18 cellular contexts compared by ENCODE assay signal in the genomic region with DNA sequence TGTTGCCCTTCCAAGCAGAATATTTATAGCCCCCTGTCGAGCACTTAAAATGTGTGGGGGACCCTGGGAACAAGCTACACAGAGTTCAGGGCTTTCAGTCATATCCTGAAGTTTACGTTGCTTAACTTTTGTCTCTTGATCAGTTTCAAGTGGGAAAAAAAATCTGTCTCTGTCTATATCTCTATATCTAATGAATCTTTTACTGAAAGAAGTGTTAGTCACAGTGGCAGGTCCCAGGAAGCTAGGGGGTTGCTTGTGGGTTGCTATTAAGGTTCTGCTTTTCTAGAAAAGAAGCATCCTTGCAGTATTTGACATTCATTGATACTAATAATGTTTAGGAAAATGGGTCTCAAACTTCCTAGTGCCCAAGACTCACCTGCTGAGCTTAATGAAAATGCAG.
A peak's percentile ranks its signal among the peaks of the same experiment; 100 is the strongest.
DNase-seq lines count a peak whose midpoint lies in the region; ATAC-seq and TF ChIP-seq lines count a peak whose summit lies in the region.
"Had no signal": no experiment of that assay in that cellular context is flagged by ENCODE, and none has a peak within 500 bp of the region (broad histone marks: within the 10 kb centered on the region; RNA-seq: fewer than 3 reads in every experiment).

No MANE protein-coding gene starts in this region.

- H3K4me1 ChIP-seq in SK-N-SH (ENCODE audit: control insufficient read depth in 1 of 2, insufficient read depth in 2 of 2, low read depth in 1 of 2, low read length in 1 of 2) (peaks cover 31 to 46% of the 10 kb centered on the region in 2 experiments), Panc1 (ENCODE audit: control insufficient read depth, insufficient read depth, low read length) (peaks cover 59% of the 10 kb centered on the region), lower lobe of right lung (no peaks in the 10 kb centered on the region)

- 37% methylated on average over 2 of the region's 2 CpGs for WGBS in SK-N-SH (ENCODE audit: low lambda C conversion rate)

- CTCF ChIA-PET in SK-N-SH (lab: Yijun Ruan, JAX) (interaction anchor here (0.7 to 0.8 kb wide), 2 partner anchors 10 to 130 kb away, joined by 3 read pairs; no protein-coding TSS in a partner anchor), Panc1 (lab: Charles Lee) (interaction anchor here (0.7 kb wide), 1 partner anchor 259 kb away, joined by 6 read pairs; no protein-coding TSS in a partner anchor)

- peak overlapping the region; percentile 41; the same call in 1 of the 2 replicates for H3K4me2 ChIP-seq in SK-N-SH

- TF ChIP-seq EP300 in SK-N-SH (IDR thresholded peaks at IDR 0.05; ENCODE audit: borderline replicate concordance in 1 of 2, low read depth in 1 of 2, low read length in 1 of 2) = no peak

- H3K9ac ChIP-seq in SK-N-SH = peak overlapping the region; percentile 25; the same call in 1 of the 2 replicates

- POLR2A ChIA-PET in SK-N-SH (lab: Yijun Ruan, JAX) (no interaction called here), Panc1 (lab: Charles Lee) (no interaction called here)

- DNase-seq in SK-N-SH (no peak), Daoy (ENCODE audit: low read depth) (peak; percentile 30), Panc1 (ENCODE audit: low read depth, low spot score) (no peak), epithelial cell of prostate (ENCODE audit: low read depth, low spot score) (no peak), lower lobe of right lung (no peak)
- DNase-seq: 8988T; GDM1; HCEC 1CT; natural killer cell; NK-92 treated with Interleukin-12 subunit alpha and Interleukin-12 subunit beta, amount 100 ng/mL, for 24 hours; right cardiac atrium; stimulated activated CD4-positive, alpha-beta T cell treated with anti-CD3 and anti-CD28 coated beads, Interleukin-2, amount 100 ng/mL, for 48 hours; upper lobe of right lung; WERI-Rb-1 had no signal

- H2AFZ ChIP-seq in SK-N-SH (ENCODE audit: low read depth) = no peak overlapping the region

- in situ Hi-C loops in Panc1 (cut with HindIII; ENCODE audit: low pct_unique_long_range_greater_than_20kb, low sequenced_read_pairs) = no loop called here

- H3K36me3 ChIP-seq in SK-N-SH (replicated peaks in 1 of 2; ENCODE audit: control insufficient read depth in 1 of 2, insufficient read depth in 2 of 2, low read length in 1 of 2) = peaks cover 0 to 7% of the 10 kb centered on the region in 2 experiments
- no peaks in the 10 kb centered on the region for H3K36me3 ChIP-seq in Panc1 (ENCODE audit: control insufficient read depth, insufficient read depth, low read length)
- H3K36me3 ChIP-seq in lower lobe of right lung = no peaks in the 10 kb centered on the region
- H3K36me3 ChIP-seq: breast epithelium, upper lobe of right lung had no signal

- TF ChIP-seq CTCF in SK-N-SH (IDR thresholded peaks at IDR 0.05) (no peak), Panc1 (IDR thresholded peaks at IDR 0.05) (no peak), lower lobe of right lung (IDR thresholded peaks at IDR 0.05) (no peak)

- H4K20me1 ChIP-seq in SK-N-SH (ENCODE audit: insufficient read depth) = no peaks in the 10 kb centered on the region

- peaks cover 30% of the 10 kb centered on the region for H3F3A ChIP-seq in SK-N-SH (replicated peaks; ENCODE audit: insufficient read depth)

- no TSS peak for BruUV-seq in Panc1 (replicated peaks; lab: Mats Ljungman, UMichigan)

- H3K27me3 ChIP-seq in SK-N-SH (ENCODE audit: insufficient read depth) (no peaks in the 10 kb centered on the region), Panc1 (ENCODE audit: control insufficient read depth, insufficient read depth, low read length) (no peaks in the 10 kb centered on the region), lower lobe of right lung (ENCODE audit: low read depth) (no peaks in the 10 kb centered on the region)
- H3K27me3 ChIP-seq: breast epithelium, upper lobe of right lung had no signal

- intact Hi-C loops in Panc1 (cut with micrococcal nuclease; ENCODE audit: unreplicated experiment) = loop anchor here (10.0 kb wide), 1 partner anchor 128 kb away; a partner anchor contains a TSS
- intact Hi-C loops in lower lobe of right lung (cut with DNase I) = no loop called here

- ATAC-seq in SK-N-SH treated with all-trans-retinoic acid at 6 μM for 48 hours = no peak
- ATAC-seq in Panc1 = no peak
- ATAC-seq in GM19328 (IDR thresholded peaks at IDR 0.05; ENCODE audit: unreplicated experiment) = no peak
- ATAC-seq in GM21381 (IDR thresholded peaks at IDR 0.05; ENCODE audit: unreplicated experiment) = no peak
- ATAC-seq in lower lobe of right lung = no peak
- ATAC-seq: natural killer cell, upper lobe of right lung had no signal

- H3K27ac ChIP-seq in SK-N-SH (ENCODE audit: low read depth in 2 of 2, low read length in 1 of 2) (peak overlapping the region; percentile 61 to 93; a peak in 3 of 4 replicates), Panc1 (ENCODE audit: low read length) (peak overlapping the region; percentile 92), epithelial cell of prostate (peak overlapping the region; percentile 52), lower lobe of right lung (no peak overlapping the region)
- H3K27ac ChIP-seq: upper lobe of right lung, WERI-Rb-1 had no signal

- no peaks in the 10 kb centered on the region for H3K79me2 ChIP-seq in SK-N-SH (ENCODE audit: insufficient read depth)

- no peaks in the 10 kb centered on the region for H3K9me3 ChIP-seq in SK-N-SH
- H3K9me3 ChIP-seq in Panc1 (ENCODE audit: control insufficient read depth, insufficient read depth, low read depth, low read length) = no peaks in the 10 kb centered on the region
- no peaks in the 10 kb centered on the region for H3K9me3 ChIP-seq in lower lobe of right lung
- H3K9me3 ChIP-seq: breast epithelium, upper lobe of right lung had no signal

- no peak for TF ChIP-seq RAD21 in SK-N-SH (IDR thresholded peaks at IDR 0.05; ENCODE audit: low read length)

- H3K9me2 ChIP-seq in SK-N-SH = no peaks in the 10 kb centered on the region

- no peak overlapping the region for H3K4me3 ChIP-seq in SK-N-SH (ENCODE audit: low read depth in 2 of 2, low read length in 1 of 2)
- H3K4me3 ChIP-seq in Panc1 (ENCODE audit: low read depth in 2 of 2, low read length in 2 of 2) = no peak overlapping the region
- H3K4me3 ChIP-seq in lower lobe of right lung = no peak overlapping the region
- H3K4me3 ChIP-seq: breast epithelium, upper lobe of right lung had no signal

TF ChIP-seq in SK-N-SH, 30 proteins besides CTCF, POLR2A, EP300 and RAD21:
- no peak for TF ChIP-seq ELF1 (IDR thresholded peaks at IDR 0.05)
- TF ChIP-seq, protein P1, sequence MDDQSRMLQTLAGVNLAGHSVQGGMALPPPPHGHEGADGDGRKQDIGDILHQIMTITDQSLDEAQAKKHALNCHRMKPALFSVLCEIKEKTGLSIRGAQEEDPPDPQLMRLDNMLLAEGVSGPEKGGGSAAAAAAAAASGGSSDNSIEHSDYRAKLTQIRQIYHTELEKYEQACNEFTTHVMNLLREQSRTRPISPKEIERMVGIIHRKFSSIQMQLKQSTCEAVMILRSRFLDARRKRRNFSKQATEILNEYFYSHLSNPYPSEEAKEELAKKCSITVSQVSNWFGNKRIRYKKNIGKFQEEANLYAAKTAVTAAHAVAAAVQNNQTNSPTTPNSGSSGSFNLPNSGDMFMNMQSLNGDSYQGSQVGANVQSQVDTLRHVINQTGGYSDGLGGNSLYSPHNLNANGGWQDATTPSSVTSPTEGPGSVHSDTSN (IDR thresholded peaks at IDR 0.05) = peak; percentile 15; the same call in 1 of the 2 replicates
- TF ChIP-seq MEF2A (IDR thresholded peaks at IDR 0.05; ENCODE audit: borderline replicate concordance, low read depth) = no peak
- TF ChIP-seq MXI1 (IDR thresholded peaks at IDR 0.05; ENCODE audit: low read depth, low read length) = no peak
- no peak for TF ChIP-seq NRF1 (IDR thresholded peaks at IDR 0.05; ENCODE audit: low read depth, low read length)
- no peak for TF ChIP-seq GABPA (IDR thresholded peaks at IDR 0.05; ENCODE audit: low read depth)
- TF ChIP-seq CHD2 (IDR thresholded peaks at IDR 0.05; ENCODE audit: low read length, partially characterized antibody) = no peak
- TF ChIP-seq SIN3A (IDR thresholded peaks at IDR 0.05; ENCODE audit: borderline replicate concordance, low read depth, low read length) = no peak

TF ChIP-seq in SK-N-SH treated with all-trans-retinoic acid at 6 μM for 48 hours, 23 proteins besides CTCF, POLR2A, EP300 and RAD21:
- TF ChIP-seq RARB (CRISPR knock-in tag; IDR thresholded peaks at IDR 0.05) = no peak
- no peak for TF ChIP-seq ISL1 (CRISPR knock-in tag; IDR thresholded peaks at IDR 0.05)
- no peak for TF ChIP-seq GLIS3 (CRISPR knock-in tag; IDR thresholded peaks at IDR 0.05)
- no peak for TF ChIP-seq ZC3H10 (CRISPR knock-in tag; IDR thresholded peaks at IDR 0.05)
- TF ChIP-seq OSR1 (CRISPR knock-in tag; IDR thresholded peaks at IDR 0.05) = no peak
- no peak for TF ChIP-seq ZNF70 (CRISPR knock-in tag; IDR thresholded peaks at IDR 0.05)
- TF ChIP-seq, protein P2, sequence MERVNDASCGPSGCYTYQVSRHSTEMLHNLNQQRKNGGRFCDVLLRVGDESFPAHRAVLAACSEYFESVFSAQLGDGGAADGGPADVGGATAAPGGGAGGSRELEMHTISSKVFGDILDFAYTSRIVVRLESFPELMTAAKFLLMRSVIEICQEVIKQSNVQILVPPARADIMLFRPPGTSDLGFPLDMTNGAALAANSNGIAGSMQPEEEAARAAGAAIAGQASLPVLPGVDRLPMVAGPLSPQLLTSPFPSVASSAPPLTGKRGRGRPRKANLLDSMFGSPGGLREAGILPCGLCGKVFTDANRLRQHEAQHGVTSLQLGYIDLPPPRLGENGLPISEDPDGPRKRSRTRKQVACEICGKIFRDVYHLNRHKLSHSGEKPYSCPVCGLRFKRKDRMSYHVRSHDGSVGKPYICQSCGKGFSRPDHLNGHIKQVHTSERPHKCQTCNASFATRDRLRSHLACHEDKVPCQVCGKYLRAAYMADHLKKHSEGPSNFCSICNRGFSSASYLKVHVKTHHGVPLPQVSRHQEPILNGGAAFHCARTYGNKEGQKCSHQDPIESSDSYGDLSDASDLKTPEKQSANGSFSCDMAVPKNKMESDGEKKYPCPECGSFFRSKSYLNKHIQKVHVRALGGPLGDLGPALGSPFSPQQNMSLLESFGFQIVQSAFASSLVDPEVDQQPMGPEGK (CRISPR knock-in tag; IDR thresholded peaks at IDR 0.05; ENCODE audit: borderline replicate concordance) = no peak
- TF ChIP-seq ARNTL (CRISPR knock-in tag; IDR thresholded peaks at IDR 0.05; ENCODE audit: borderline replicate concordance, low read depth) = no peak
- no peak for TF ChIP-seq ZNF8 (CRISPR knock-in tag; IDR thresholded peaks at IDR 0.05)
- TF ChIP-seq TCF4 (CRISPR knock-in tag; IDR thresholded peaks at IDR 0.05; ENCODE audit: borderline replicate concordance) = no peak
